29 cellular contexts compared by ENCODE assay signal in genomic region chr19:21498651-21499050, GRCh38.
"Had no signal": no experiment of that assay in that cellular context is flagged by ENCODE, and none has a peak within 500 bp of the region (broad histone marks: within the 10 kb centered on the region; RNA-seq: fewer than 3 reads in every experiment).

No MANE protein-coding gene starts in this region.

- DNase-seq: activated CD4-positive, alpha-beta T cell treated with anti-CD3 and anti-CD28 coated beads for 36 hours; activated CD4-positive, alpha-beta T cell treated with anti-CD3 and anti-CD28 coated beads, Interleukin-2, amount 10 ng/mL, durations not matched to agents 7 days and 5 days; activated CD4-positive, alpha-beta T cell treated with anti-CD3 and anti-CD28 coated beads, Interleukin-2, amount 50 U/mL, for 48 hours; activated CD8-positive, alpha-beta T cell treated with anti-CD3 and anti-CD28 coated beads, Interleukin-2, amount 10 ng/mL, durations not matched to agents 7 days and 5 days; activated gamma-delta T cell; activated naive CD4-positive, alpha-beta T cell treated with anti-CD3 and anti-CD28 coated beads for 36 hours; activated T-cell treated with anti-CD3 and anti-CD28 coated beads, Interleukin-2, amount 50 U/mL, for 24 hours; adrenal gland; brain microvascular endothelial cell; central memory CD4-positive, alpha-beta T cell; Kasumi-1; KG1; NCI-H1092 treated with DMSO at 0.1 percent for 48 hours; NCI-H1417; NCI-H146; NCI-H187; NCI-H2029 treated with DMSO at 0.1 percent for 48 hours; NCI-H345; NCI-H524 treated with DMSO at 0.1 percent for 48 hours; SHP77; SJCRH30 had no signal

- H3K4me3 Mint-ChIP-seq: activated CD4-positive, alpha-beta T cell treated with anti-CD3 and anti-CD28 coated beads for 36 hours; activated CD4-positive, alpha-beta T cell treated with anti-CD3 and anti-CD28 coated beads, Interleukin-2, amount 10 ng/mL, durations not matched to agents 7 days and 5 days; activated CD8-positive, alpha-beta T cell treated with anti-CD3 and anti-CD28 coated beads, Interleukin-2, amount 10 ng/mL, durations not matched to agents 7 days and 5 days; activated naive CD4-positive, alpha-beta T cell treated with anti-CD3 and anti-CD28 coated beads for 36 hours; activated T-cell treated with anti-CD3 and anti-CD28 coated beads, Interleukin-2, amount 50 U/mL, for 24 hours; T-helper 1 cell treated with Interleukin-12 subunit alpha and Interleukin-12 subunit beta and Interleukin-4 antibody, amounts not matched to agents 30 μg/mL and 1 μg/mL, for 36 hours; T-helper 2 cell treated with Interferon-gamma antibody and Interleukin-4, amounts not matched to agents 5 μg/mL and 100 μg/mL, for 36 hours; WTC11 had no signal

- H3K36me3 ChIP-seq: adrenal gland, brain microvascular endothelial cell, SJCRH30 had no signal

- H3K27me3 ChIP-seq: adrenal gland, brain microvascular endothelial cell, SJCRH30 had no signal

- H3K4me1 ChIP-seq: adrenal gland, SJCRH30 had no signal

- H3K4me3 ChIP-seq: adrenal gland, SJCRH30, SK-N-MC had no signal

- H3K9me3 ChIP-seq: adrenal gland, SJCRH30 had no signal

- H3K4me1 Mint-ChIP-seq: activated CD4-positive, alpha-beta T cell treated with anti-CD3 and anti-CD28 coated beads for 36 hours; WTC11 had no signal

- H3K27ac ChIP-seq: adrenal gland, brain microvascular endothelial cell, SJCRH30, SK-N-MC had no signal

- H3K27me3 Mint-ChIP-seq: activated CD4-positive, alpha-beta T cell treated with anti-CD3 and anti-CD28 coated beads for 36 hours; activated CD4-positive, alpha-beta T cell treated with anti-CD3 and anti-CD28 coated beads, Interleukin-2, amount 10 ng/mL, durations not matched to agents 7 days and 5 days; activated T-cell treated with anti-CD3 and anti-CD28 coated beads, Interleukin-2, amount 50 U/mL, for 24 hours had no signal

- H3K27ac Mint-ChIP-seq: activated CD4-positive, alpha-beta T cell treated with anti-CD3 and anti-CD28 coated beads for 36 hours; activated CD4-positive, alpha-beta T cell treated with anti-CD3 and anti-CD28 coated beads, Interleukin-2, amount 10 ng/mL, durations not matched to agents 7 days and 5 days; activated CD8-positive, alpha-beta T cell treated with anti-CD3 and anti-CD28 coated beads, Interleukin-2, amount 10 ng/mL, durations not matched to agents 7 days and 5 days; activated naive CD4-positive, alpha-beta T cell treated with anti-CD3 and anti-CD28 coated beads for 36 hours; activated naive CD4-positive, alpha-beta T cell treated with anti-CD3 and anti-CD28 coated beads, Interleukin-2, amount 50 U/mL, for 72 hours; activated T-cell treated with anti-CD3 and anti-CD28 coated beads, Interleukin-2, amount 50 U/mL, for 24 hours; activated T-helper 2 cell treated with anti-CD3 and anti-CD28 coated beads, Interferon-gamma antibody, Interleukin-2, Interleukin-4, amounts not matched to agents 10 μg/mL and 5 μg/mL and 100 μg/mL, durations not matched to agents 14 hours and 24 hours and 36 hours; T-helper 1 cell treated with Interleukin-12 subunit alpha and Interleukin-12 subunit beta and Interleukin-4 antibody, amounts not matched to agents 30 μg/mL and 1 μg/mL, for 36 hours; T-helper 2 cell treated with Interferon-gamma antibody and Interleukin-4, amounts not matched to agents 5 μg/mL and 100 μg/mL, for 36 hours; WTC11 had no signal

- H3K9me3 Mint-ChIP-seq: activated naive CD4-positive, alpha-beta T cell treated with anti-CD3 and anti-CD28 coated beads for 36 hours; activated T-cell treated with anti-CD3 and anti-CD28 coated beads, Interleukin-2, amount 50 U/mL, for 24 hours had no signal

- ATAC-seq: activated CD4-positive, alpha-beta T cell treated with anti-CD3 and anti-CD28 coated beads for 36 hours; activated CD4-positive, CD25-positive, alpha-beta regulatory T cell treated with anti-CD3 and anti-CD28 coated beads, Interleukin-2, amount 50 U/mL, for 24 hours; activated CD8-positive, alpha-beta T cell treated with anti-CD3 and anti-CD28 coated beads, Interleukin-2, amount 10 ng/mL, durations not matched to agents 7 days and 5 days; activated naive CD4-positive, alpha-beta T cell treated with anti-CD3 and anti-CD28 coated beads, Interleukin-2, amount 50 U/mL, for 72 hours; Panc1; WTC11 had no signal
